Comparison of ENCODE assay signal across 9 cellular contexts in genomic region chr12:47740536-47741339, GRCh38. TPM values are rescaled to one million over a fixed set of nuclear protein-coding genes. Genes with fewer than 3 reads are reported as not detected.
DNase-seq lines count a peak whose midpoint lies in the region; ATAC-seq, FAIRE-seq and TF ChIP-seq lines count a peak whose summit lies in the region.
"Had no signal": no experiment of that assay in that cellular context is flagged by ENCODE, and none has a peak within 500 bp of the region (broad histone marks: within the 10 kb centered on the region; RNA-seq: fewer than 3 reads in every experiment).

No MANE protein-coding gene starts in this region.

- H3K9ac ChIP-seq in IMR-90 (ENCODE audit: low read depth, low read length), result no peak overlapping the region
- no peak overlapping the region for H3K9ac ChIP-seq in kidney (ENCODE audit: low read length in 2 of 2)

- WGBS in IMR-90 (ENCODE audit: extremely low coverage in 2 of 2, insufficient read length in 1 of 2), 2 experiments, result 81% methylated on average over 9 of the region's 22 CpGs; no CpG with 5 or more reads in 1 of the 2 experiments

- H3K18ac ChIP-seq in IMR-90 (ENCODE audit: low read depth, low read length), result no peak overlapping the region

- peaks cover 18% of the 10 kb centered on the region for H3K4me1 ChIP-seq in IMR-90 (ENCODE audit: control insufficient read depth, insufficient read depth, low read length)
- peaks cover 6 to 24% of the 10 kb centered on the region in 2 donors for H3K4me1 ChIP-seq in kidney (ENCODE audit: control insufficient read depth in 1 of 2, insufficient read depth in 1 of 2, low read depth in 1 of 2, low read length in 2 of 2)

- no peaks in the 10 kb centered on the region for H4K20me1 ChIP-seq in IMR-90 (ENCODE audit: insufficient read depth, low read length)

- H4K5ac ChIP-seq in IMR-90 (ENCODE audit: low read depth, low read length), result no peak overlapping the region

- no peak for TF ChIP-seq CTCF in CD4-positive, alpha-beta T cell (IDR thresholded peaks at IDR 0.05)
- TF ChIP-seq CTCF in IMR-90 (conservative IDR thresholded peaks at IDR 0.05; ENCODE audit: low read depth, low read length) (no peak), kidney (IDR thresholded peaks at IDR 0.05; ENCODE audit: borderline replicate concordance, extremely low read depth, insufficient read depth) (no peak), CD14-positive monocyte (IDR thresholded peaks at IDR 0.05) (no peak)

- no peak overlapping the region for H2BK5ac ChIP-seq in IMR-90 (ENCODE audit: low read depth, low read length, poor library complexity, severe bottlenecking)

- no peaks in the 10 kb centered on the region for H3K9me3 Mint-ChIP-seq in CD4-positive, alpha-beta T cell
- peaks cover 0 to 1% (median 0%) of the 10 kb centered on the region in 7 donors for H3K9me3 Mint-ChIP-seq in CD14-positive monocyte

- H3K4me3 ChIP-seq in IMR-90 (ENCODE audit: insufficient read depth, low read depth, low read length), result no peak overlapping the region
- H3K4me3 ChIP-seq in kidney (ENCODE audit: low read length in 2 of 2), result no peak overlapping the region

- no peaks in the 10 kb centered on the region for H3K27me3 Mint-ChIP-seq in CD4-positive, alpha-beta T cell
- peaks cover 16 to 20% (median 18%) of the 10 kb centered on the region in 3 donors for H3K27me3 Mint-ChIP-seq in CD14-positive monocyte (ENCODE audit: low read depth in 3 of 3)

- no peaks in the 10 kb centered on the region for H3K27me3 ChIP-seq in CD4-positive, alpha-beta T cell (ENCODE audit: control insufficient read depth, insufficient read depth, low read length)
- H3K27me3 ChIP-seq in IMR-90 (ENCODE audit: control insufficient read depth, insufficient read depth, low read length), result peaks cover 20% of the 10 kb centered on the region

- H4K91ac ChIP-seq in IMR-90 (ENCODE audit: insufficient read depth, low read depth, low read length), result no peak overlapping the region

- no peak overlapping the region for H3K56ac ChIP-seq in IMR-90 (ENCODE audit: extremely low read depth, insufficient read depth, low read length)

- BruUV-seq in IMR-90 (replicated peaks; lab: Mats Ljungman, UMichigan), result no TSS peak

- H2AK5ac ChIP-seq in IMR-90 (ENCODE audit: low read depth, low read length), result no peak overlapping the region

- no peak for TF ChIP-seq RAD21 in IMR-90 (IDR thresholded peaks at IDR 0.05; ENCODE audit: low read length)

- no peak overlapping the region for H2BK120ac ChIP-seq in IMR-90 (ENCODE audit: low read depth, low read length)

- 0 out of 2 replicates have a peak, but pooled peaks cover 5% of the 10 kb centered on the region for H3K9me1 ChIP-seq in IMR-90 (ENCODE audit: insufficient read depth, low read length)

- H3K27ac Mint-ChIP-seq in CD4-positive, alpha-beta T cell, result peak overlapping the region; percentile 66
- H3K27ac Mint-ChIP-seq in CD14-positive monocyte, result peak overlapping the region in 3 of 7 donors; percentile 34 to 78 (median 58)

- H4K8ac ChIP-seq in IMR-90 (ENCODE audit: low read depth in 2 of 2, low read length in 2 of 2), result no peak overlapping the region

- H3K79me1 ChIP-seq in IMR-90 (ENCODE audit: low read depth in 1 of 2, low read length in 2 of 2), result no peaks in the 10 kb centered on the region

- dilution Hi-C loops in IMR-90 (cut with HindIII; ENCODE audit: low sequenced_read_pairs, unreplicated experiment), result no loop called here

- no peaks in the 10 kb centered on the region for H3K9me3 ChIP-seq in CD4-positive, alpha-beta T cell (ENCODE audit: control insufficient read depth, low read length)
- H3K9me3 ChIP-seq in IMR-90 (ENCODE audit: control insufficient read depth, insufficient read depth, low read length) (no peaks in the 10 kb centered on the region), kidney (ENCODE audit: control insufficient read depth in 1 of 2, low read length in 2 of 2) (no peaks in the 10 kb centered on the region)

- DNase-seq in CD4-positive, alpha-beta T cell, result no peak
- DNase-seq in IMR-90 (no peak), kidney (peak; percentile 81), NCI-H2029 treated with DMSO at 0.1 percent for 48 hours (lab: John Stamatoyannopoulos, UW) (no peak), NCI-H748 treated with DMSO at 0.1 percent for 48 hours (lab: John Stamatoyannopoulos, UW) (no peak), CD14-positive monocyte (ENCODE audit: low spot score) (no peak)
- DNase-seq in activated naive CD4-positive, alpha-beta T cell (lab: John Stamatoyannopoulos, UW), result no peak

- H3K36me3 Mint-ChIP-seq in CD4-positive, alpha-beta T cell (ENCODE audit: low read depth), result no peaks in the 10 kb centered on the region
- peaks cover 0 to 2% of the 10 kb centered on the region in 2 donors for H3K36me3 Mint-ChIP-seq in CD14-positive monocyte

- H2AFZ ChIP-seq in IMR-90 (replicated peaks; ENCODE audit: low read length, poor library complexity), result peak overlapping the region; percentile 76

- no peak overlapping the region for H2BK15ac ChIP-seq in IMR-90 (ENCODE audit: low read depth, low read length)

- POLR2A ChIA-PET in CD4-positive, alpha-beta T cell (lab: Charles Lee), result interaction anchor here (0.7 to 3.6 kb wide), 15 partner anchors 17 to 102 kb away, joined by 3 to 15 read pairs (median 4); partner anchors contain the start of genes HDAC7, RAPGEF3 and RPAP3
- POLR2A ChIA-PET in IMR-90 (lab: Charles Lee; ENCODE audit: unreplicated experiment), result no interaction called here

- H3K4me3 Mint-ChIP-seq in CD4-positive, alpha-beta T cell, result peak overlapping the region; percentile 57
- peak overlapping the region in 1 of 2 donors; percentile 65 for H3K4me3 Mint-ChIP-seq in CD14-positive monocyte

- H3K4me2 ChIP-seq in IMR-90 (ENCODE audit: low read depth, low read length), result no peak overlapping the region

- FAIRE-seq in kidney (lab: Jason Lieb, UNC), result no peak

- no peak overlapping the region for H3K23ac ChIP-seq in IMR-90 (ENCODE audit: low read depth, low read length)

- TF ChIP-seq POLR2A in IMR-90 (IDR thresholded peaks at IDR 0.05; ENCODE audit: low read depth, low read length), result no peak

- peak overlapping the region; percentile 79 for H2AK9ac ChIP-seq in IMR-90 (replicated peaks; ENCODE audit: low read depth, low read length, poor library complexity)

- no peak overlapping the region for H3K4ac ChIP-seq in IMR-90 (ENCODE audit: low read depth, low read length)

- in situ Hi-C loops in IMR-90 (cut with MboI; ENCODE audit: low sequenced_read_pairs), result loop anchor here (10.0 kb wide), 1 partner anchor 94 kb away; no protein-coding TSS in a partner anchor

- intact Hi-C loops in CD4-positive, alpha-beta T cell (cut with DNase I, micrococcal nuclease), result loop anchor here in 1 of 2 experiments (5.0 kb wide), 1 partner anchor 207 kb away; no protein-coding TSS in a partner anchor
- intact Hi-C loops in IMR-90 (cut with micrococcal nuclease) (no loop called here), kidney (cut with DNase I) (no loop called here), CD14-positive monocyte (cut with micrococcal nuclease) (loop anchor here in 1 of 2 donors (5.0 kb wide), 1 partner anchor 37 kb away; no protein-coding TSS in a partner anchor)

- ATAC-seq in CD4-positive, alpha-beta T cell (ENCODE audit: poor library complexity), result no peak
- ATAC-seq in GM21381 (IDR thresholded peaks at IDR 0.05; ENCODE audit: unreplicated experiment) (peak; percentile 41), IMR-90 (ENCODE audit: low read depth) (no peak)

- CTCF ChIA-PET in CD4-positive, alpha-beta T cell (lab: Charles Lee), result interaction anchor here (0.9 to 5.7 kb wide), 9 partner anchors 18 to 209 kb away, joined by 3 to 157 read pairs (median 10); partner anchors contain the start of genes RAPGEF3 and SLC48A1
- CTCF ChIA-PET in IMR-90 (lab: Yijun Ruan, JAX), result interaction anchor here (1.0 to 2.2 kb wide), 4 partner anchors 15 to 98 kb away, joined by 6 to 10 read pairs (median 8); partner anchors contain the start of genes ENDOU and RAPGEF3

- no peak overlapping the region for H3K27ac ChIP-seq in CD4-positive, alpha-beta T cell (ENCODE audit: low read depth, low read length)
- H3K27ac ChIP-seq in IMR-90 (ENCODE audit: insufficient read depth, low read length), result no peak overlapping the region
- H3K27ac ChIP-seq in kidney (ENCODE audit: low read depth in 2 of 2, low read length in 2 of 2), result peak overlapping the region in 1 of 2 donors; percentile 23

- H3K4me1 Mint-ChIP-seq in CD4-positive, alpha-beta T cell (ENCODE audit: low read depth), result peaks cover 42% of the 10 kb centered on the region
- H3K4me1 Mint-ChIP-seq in CD14-positive monocyte, result peaks cover 48% of the 10 kb centered on the region

- H3K36me3 ChIP-seq in IMR-90 (ENCODE audit: control insufficient read depth, insufficient read depth, low read length) (no peaks in the 10 kb centered on the region), kidney (ENCODE audit: control insufficient read depth in 1 of 2, insufficient read depth in 2 of 2, low read length in 2 of 2) (peaks cover 3 to 12% of the 10 kb centered on the region in 2 donors)

- H3K14ac ChIP-seq in IMR-90 (replicated peaks; ENCODE audit: low read depth, low read length), result no peak overlapping the region

- no peak overlapping the region for H2BK20ac ChIP-seq in IMR-90 (ENCODE audit: low read depth, low read length)

RNA-seq across cellular contexts. Expression of gene ENDOU, which starts 15.4 kb away (rescaled TPM):
- total RNA-seq in CD4-positive, alpha-beta T cell, result not detected
- total RNA-seq in IMR-90 (2012; rRNA removed), result under 0.01 TPM in 2 replicates
- 0.07 and 0.09 TPM in 2 replicates for polyA plus RNA-seq in IMR-90 (2012; rRNA removed)
- 0.03 TPM in 1 of 2 replicates, not detected in the other for polyA plus RNA-seq in IMR-90 (2012; cell fraction: cytosol; rRNA removed)
- 0.11 and 0.15 TPM in 2 replicates for polyA plus RNA-seq in IMR-90 (2012; cell fraction: nucleus; rRNA removed; ENCODE audit: low replicate concordance)
- 0.91 TPM for total RNA-seq in kidney
- 0.28 TPM for polyA plus RNA-seq in kidney (ENCODE audit: insufficient read depth, low read depth, low replicate concordance)
- under 1 TPM in 1 of 2 donors, not detected in 1; 0.40 TPM for polyA plus RNA-seq in CD14-positive monocyte
- total RNA-seq: glomerular endothelial cell had no signal

RNA-seq across cellular contexts. Expression of gene RAPGEF3, which starts 17.9 kb away (rescaled TPM):
- under 1 TPM; 0.17 to 0.33 TPM for total RNA-seq in CD4-positive, alpha-beta T cell
- total RNA-seq in IMR-90 (2012; rRNA removed) (0.83 and 1.3 TPM in 2 replicates), kidney (179 TPM)
- polyA plus RNA-seq in IMR-90 (2012; rRNA removed) (2.0 and 2.9 TPM in 2 replicates), kidney (ENCODE audit: insufficient read depth, low read depth, low replicate concordance) (84.3 TPM), CD14-positive monocyte (under 1 TPM; 0.08 to 0.60 TPM)
- polyA plus RNA-seq in IMR-90 (2012; cell fraction: cytosol; rRNA removed), result 1.7 TPM in 2 replicates
- 11.2 and 11.8 TPM in 2 replicates for polyA plus RNA-seq in IMR-90 (2012; cell fraction: nucleus; rRNA removed; ENCODE audit: low replicate concordance)

RNA-seq across cellular contexts. Expression of gene SLC48A1, which starts 32.3 kb away (rescaled TPM):
- 1 to 10 TPM; 4.5 to 5.8 TPM for total RNA-seq in CD4-positive, alpha-beta T cell
- total RNA-seq in IMR-90 (2012; rRNA removed) (4.4 and 4.8 TPM in 2 replicates), kidney (69.9 TPM)
- polyA plus RNA-seq in IMR-90 (2012; rRNA removed) (5.9 and 6.0 TPM in 2 replicates), kidney (ENCODE audit: insufficient read depth, low read depth, low replicate concordance) (56.9 TPM), CD14-positive monocyte (10 to 100 TPM; 15.8 to 19.6 TPM)
- 4.1 and 10.3 TPM in 2 replicates for polyA plus RNA-seq in IMR-90 (2012; cell fraction: cytosol; rRNA removed)
- polyA plus RNA-seq in IMR-90 (2012; cell fraction: nucleus; rRNA removed; ENCODE audit: low replicate concordance), result 10.0 and 10.3 TPM in 2 replicates

RNA-seq across cellular contexts. Expression of gene RPAP3, which starts 34.9 kb away (rescaled TPM):
- 10 to 100 TPM; 24.6 to 26.4 TPM for total RNA-seq in CD4-positive, alpha-beta T cell
- total RNA-seq in IMR-90 (2012; rRNA removed), result 10.6 and 20.0 TPM in 2 replicates
- 10.3 and 13.4 TPM in 2 replicates for polyA plus RNA-seq in IMR-90 (2012; rRNA removed)
- 0.77 and 1.2 TPM in 2 replicates for polyA plus RNA-seq in IMR-90 (2012; cell fraction: cytosol; rRNA removed)
- polyA plus RNA-seq in IMR-90 (2012; cell fraction: nucleus; rRNA removed; ENCODE audit: low replicate concordance), result 0.29 and 5.5 TPM in 2 replicates
- total RNA-seq in kidney, result 20.6 TPM
- 15.6 TPM for polyA plus RNA-seq in kidney (ENCODE audit: insufficient read depth, low read depth, low replicate concordance)
- polyA plus RNA-seq in CD14-positive monocyte, result 10 to 100 TPM; 19.0 to 20.6 TPM

Comparison
In these comparisons a context has a peak if more than half of its experiments do, and no peak if none do; other contexts are left out.
1. RNA of gene RAPGEF3, which starts 17.9 kb away (total RNA-seq): 179 TPM in kidney (single experiment); 0.83 to 1.3 TPM in IMR-90 and 0.17 to 0.33 TPM in CD4-positive, alpha-beta T cell; every median in the first group is over 10 times any median in the second.
2. RNA of gene SLC48A1, which starts 32.3 kb away (total RNA-seq): 69.9 TPM in kidney (single experiment); 4.5 to 5.8 TPM in CD4-positive, alpha-beta T cell and 4.4 to 4.8 TPM in IMR-90; every median in the first group is over 10 times any median in the second.